ENCODE assay signal across 9 cellular contexts in the genomic region with DNA sequence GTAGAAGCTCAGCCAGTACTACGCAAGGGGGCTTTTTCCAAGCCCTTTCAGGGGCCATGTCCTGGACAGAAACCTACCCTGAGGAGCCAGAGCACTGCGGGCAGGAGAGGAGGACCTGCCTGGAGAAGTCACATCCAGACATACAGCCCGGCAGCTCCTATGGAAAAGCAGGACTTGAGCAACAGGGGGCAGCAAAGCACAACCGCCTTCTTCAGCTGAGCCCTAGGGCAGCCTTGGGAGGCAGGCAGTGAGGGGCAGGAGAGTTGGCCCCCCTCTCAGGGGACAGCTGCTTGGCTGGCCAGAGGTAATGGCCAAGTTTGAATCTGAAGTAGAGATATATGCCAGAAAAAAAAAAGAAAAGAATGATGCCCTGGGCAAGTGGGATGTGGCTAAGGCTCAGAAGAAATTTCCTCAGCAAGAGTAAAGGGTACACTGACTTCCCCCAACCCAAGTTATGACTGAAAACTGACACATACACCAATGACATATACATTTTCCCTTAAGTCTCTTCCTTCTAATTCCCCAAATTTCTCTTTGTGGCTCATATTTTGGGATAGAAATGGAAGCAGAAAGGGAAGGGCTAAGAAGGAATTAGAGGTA. TPM values are rescaled to one million over a fixed set of nuclear protein-coding genes. Genes with fewer than 3 reads are reported as not detected.
DNase-seq lines count a peak whose midpoint lies in the region; ATAC-seq and TF ChIP-seq lines count a peak whose summit lies in the region.
"Had no signal": no experiment of that assay in that cellular context is flagged by ENCODE, and none has a peak within 500 bp of the region (broad histone marks: within the 10 kb centered on the region; RNA-seq: fewer than 3 reads in every experiment).

No MANE protein-coding gene starts in this region.

- H3K4me3 ChIP-seq in epithelial cell of proximal tubule (ENCODE audit: low read depth, low read length), result no peak overlapping the region

- peaks cover 10% of the 10 kb centered on the region for H3K4me1 Mint-ChIP-seq in activated CD4-positive, alpha-beta T cell treated with anti-CD3 and anti-CD28 coated beads, Interleukin-2, amount 10 ng/mL, durations not matched to agents 24 days and 14 days

- no peaks in the 10 kb centered on the region for H3K9me3 Mint-ChIP-seq in activated CD4-positive, alpha-beta T cell treated with anti-CD3 and anti-CD28 coated beads, Interleukin-2, amount 10 ng/mL, durations not matched to agents 24 days and 14 days
- H3K9me3 Mint-ChIP-seq: stimulated activated naive CD8-positive, alpha-beta T cell treated with anti-CD3 and anti-CD28 coated beads, Interleukin-15, amount 100 ng/mL, for 72 hours had no signal

- no peak overlapping the region for H3K27ac Mint-ChIP-seq in activated CD4-positive, alpha-beta T cell treated with anti-CD3 and anti-CD28 coated beads, Interleukin-2, amount 10 ng/mL, durations not matched to agents 24 days and 14 days

- intact Hi-C loops in activated CD4-positive, alpha-beta T cell treated with anti-CD3 and anti-CD28 coated beads, Interleukin-2, amount 10 ng/mL, durations not matched to agents 24 days and 14 days (cut with micrococcal nuclease), result loop anchor here (5.0 kb wide), 1 partner anchor 101 kb away; no protein-coding TSS in a partner anchor

- peaks cover 15% of the 10 kb centered on the region for H3K27me3 Mint-ChIP-seq in activated CD4-positive, alpha-beta T cell treated with anti-CD3 and anti-CD28 coated beads, Interleukin-2, amount 10 ng/mL, durations not matched to agents 24 days and 14 days

- TF ChIP-seq CTCF in epithelial cell of proximal tubule (conservative IDR thresholded peaks at IDR 0.05; ENCODE audit: low read depth, low read length), result peak; percentile 81

- peak; percentile 69 for DNase-seq in activated CD4-positive, alpha-beta T cell treated with anti-CD3 and anti-CD28 coated beads, Interleukin-2, amount 10 ng/mL, durations not matched to agents 24 days and 14 days
- DNase-seq in activated CD4-positive, alpha-beta T cell treated with anti-CD3 and anti-CD28 coated beads for 1 hour, result no peak
- peak; percentile 32 for DNase-seq in RKO (ENCODE audit: low spot score)
- no peak for DNase-seq in epithelial cell of proximal tubule (ENCODE audit: low read depth)
- peak; percentile 76 for DNase-seq in midbrain (lab: John Stamatoyannopoulos, UW)
- DNase-seq in DMS153 (lab: John Stamatoyannopoulos, UW), result no peak

- ATAC-seq in HG03108 (IDR thresholded peaks at IDR 0.05; ENCODE audit: unreplicated experiment), result peak; percentile 59
- no peak for ATAC-seq in GM21526 (IDR thresholded peaks at IDR 0.05; ENCODE audit: low FRiP score, unreplicated experiment)
- ATAC-seq: stimulated activated naive CD8-positive, alpha-beta T cell treated with anti-CD3 and anti-CD28 coated beads, Interleukin-15, amount 100 ng/mL, for 72 hours had no signal

- no peak overlapping the region for H3K4me3 Mint-ChIP-seq in activated CD4-positive, alpha-beta T cell treated with anti-CD3 and anti-CD28 coated beads, Interleukin-2, amount 10 ng/mL, durations not matched to agents 24 days and 14 days
- H3K4me3 Mint-ChIP-seq: stimulated activated naive CD8-positive, alpha-beta T cell treated with anti-CD3 and anti-CD28 coated beads, Interleukin-15, amount 100 ng/mL, for 72 hours had no signal

- H3K36me3 Mint-ChIP-seq in activated CD4-positive, alpha-beta T cell treated with anti-CD3 and anti-CD28 coated beads, Interleukin-2, amount 10 ng/mL, durations not matched to agents 24 days and 14 days (ENCODE audit: low read depth), result no peaks in the 10 kb centered on the region

RNA-seq across cellular contexts. Expression of gene CYP19A1, which starts 56.9 kb away (rescaled TPM):
- total RNA-seq in activated CD4-positive, alpha-beta T cell treated with anti-CD3 and anti-CD28 coated beads, Interleukin-2, amount 10 ng/mL, durations not matched to agents 24 days and 14 days, result 0.09 and 0.35 TPM in 2 replicates
- total RNA-seq in epithelial cell of proximal tubule, result not detected in 2 replicates

RNA-seq across cellular contexts. Expression of gene GLDN, which starts 60.0 kb away (rescaled TPM):
- not detected in 2 replicates for total RNA-seq in activated CD4-positive, alpha-beta T cell treated with anti-CD3 and anti-CD28 coated beads, Interleukin-2, amount 10 ng/mL, durations not matched to agents 24 days and 14 days
- total RNA-seq in epithelial cell of proximal tubule, result not detected in 2 replicates

Comparison
In these comparisons a context has a peak if more than half of its experiments do, and no peak if none do; other contexts are left out.
1. DNase-seq: peak in activated CD4-positive, alpha-beta T cell treated with anti-CD3 and anti-CD28 coated beads, Interleukin-2, amount 10 ng/mL, durations not matched to agents 24 days and 14 days (single experiment), RKO (single experiment) and midbrain (single experiment); none in activated CD4-positive, alpha-beta T cell treated with anti-CD3 and anti-CD28 coated beads for 1 hour (single experiment), epithelial cell of proximal tubule (single experiment) and DMS153 (single experiment).